Comparison of ENCODE assay signal across 12 cellular contexts in genomic region chr10:62059424-62059913, GRCh38.
A peak's percentile ranks its signal among the peaks of the same experiment; 100 is the strongest.
DNase-seq lines count a peak whose midpoint lies in the region; ATAC-seq and TF ChIP-seq lines count a peak whose summit lies in the region.
"Had no signal": no experiment of that assay in that cellular context is flagged by ENCODE, and none has a peak within 500 bp of the region (broad histone marks: within the 10 kb centered on the region; RNA-seq: fewer than 3 reads in every experiment).

No MANE protein-coding gene starts in this region.

- H3F3A ChIP-seq in PC-9 (ENCODE audit: insufficient read depth, low read depth), result no peaks in the 10 kb centered on the region

- H3K79me2 ChIP-seq in PC-9 (ENCODE audit: low read depth), result no peaks in the 10 kb centered on the region

- DNase-seq in AG10803 (ENCODE audit: low read depth), result peak; percentile 91
- no peak for DNase-seq in HFFc6
- DNase-seq in chondrocyte (ENCODE audit: low spot score), result no peak
- DNase-seq in NCI-H748 (lab: John Stamatoyannopoulos, UW; ENCODE audit: unreplicated experiment), result no peak
- no peak for DNase-seq in SKM-1 (lab: John Stamatoyannopoulos, UW; ENCODE audit: unreplicated experiment)
- DNase-seq in PC-9, result no peak
- DNase-seq: DMS153, NCI-H2081 treated with DMSO at 0.1 percent for 48 hours had no signal

- no TSS peak for BruUV-seq in PC-9 (replicated peaks; lab: Mats Ljungman, UMichigan)

- peak overlapping the region; percentile 66 for H3K27ac Mint-ChIP-seq in HFFc6
- peak overlapping the region; percentile 67 for H3K27ac Mint-ChIP-seq in chondrocyte (ENCODE audit: unreplicated experiment)

- POLR2A ChIA-PET in PC-9 (lab: Charles Lee; ENCODE audit: unreplicated experiment), result no interaction called here

- H3K9me3 Mint-ChIP-seq in HFFc6 (no peaks in the 10 kb centered on the region), chondrocyte (ENCODE audit: low read depth) (no peaks in the 10 kb centered on the region)

- no peak overlapping the region for H2AFZ ChIP-seq in PC-9

- no peaks in the 10 kb centered on the region for H4K20me1 ChIP-seq in PC-9 (ENCODE audit: insufficient read depth)

- H3K9me3 ChIP-seq in mucosa of rectum (ENCODE audit: control insufficient read depth in 2 of 2, low read length in 2 of 2), result no peaks in the 10 kb centered on the region
- no peaks in the 10 kb centered on the region for H3K9me3 ChIP-seq in PC-9 (ENCODE audit: insufficient read depth, low read depth)
- H3K9me3 ChIP-seq: SJSA1 had no signal

- CTCF ChIA-PET in PC-9 (lab: Charles Lee), result no interaction called here

- no peaks in the 10 kb centered on the region; the same call in 1 of the 2 replicates for H3K27me3 Mint-ChIP-seq in HFFc6 (ENCODE audit: insufficient read depth)
- no peaks in the 10 kb centered on the region for H3K27me3 Mint-ChIP-seq in chondrocyte (ENCODE audit: low read depth)

- H3K4me1 Mint-ChIP-seq in HFFc6 (ENCODE audit: low read depth), result peaks cover 100% of the 10 kb centered on the region
- peaks cover 95% of the 10 kb centered on the region for H3K4me1 Mint-ChIP-seq in chondrocyte (ENCODE audit: low read depth)

- H3K4me2 ChIP-seq in PC-9, result no peak overlapping the region

- peaks cover 12 to 26% of the 10 kb centered on the region in 2 donors for H3K4me1 ChIP-seq in mucosa of rectum (ENCODE audit: control insufficient read depth in 2 of 2, insufficient read depth in 2 of 2, low read length in 2 of 2)
- H3K4me1 ChIP-seq in PC-9 (replicated peaks; ENCODE audit: insufficient read depth), result no peaks in the 10 kb centered on the region

- H3K27ac ChIP-seq in mucosa of rectum (ENCODE audit: low read depth in 2 of 2, low read length in 2 of 2) (peak overlapping the region; percentile 12 to 32), PC-9 (no peak overlapping the region)
- H3K27ac ChIP-seq: epithelial cell of prostate, SJSA1 had no signal

- no peaks in the 10 kb centered on the region for H3K27me3 ChIP-seq in mucosa of rectum (ENCODE audit: control insufficient read depth in 2 of 2, insufficient read depth in 2 of 2, low read length in 2 of 2)
- no peaks in the 10 kb centered on the region for H3K27me3 ChIP-seq in PC-9 (ENCODE audit: insufficient read depth, low read depth)
- H3K27me3 ChIP-seq: SJSA1 had no signal

- no peaks in the 10 kb centered on the region for H3K9me2 ChIP-seq in PC-9 (ENCODE audit: insufficient read depth)

- no peak overlapping the region for H3K9ac ChIP-seq in mucosa of rectum (ENCODE audit: low read depth in 1 of 2, low read length in 2 of 2)

- ATAC-seq in GM21619 (IDR thresholded peaks at IDR 0.05; ENCODE audit: unreplicated experiment), result no peak

- TF ChIP-seq CTCF in AG10803 (conservative IDR thresholded peaks at IDR 0.05; ENCODE audit: low read length) (no peak), HFFc6 (IDR thresholded peaks at IDR 0.05) (no peak), chondrocyte (IDR thresholded peaks at IDR 0.05) (no peak), PC-9 (conservative IDR thresholded peaks at IDR 0.05) (no peak)

- H3K36me3 Mint-ChIP-seq in HFFc6 (ENCODE audit: low read depth) (peaks cover 95% of the 10 kb centered on the region), chondrocyte (ENCODE audit: low read depth) (peaks cover 59% of the 10 kb centered on the region)

- peaks cover 7 to 14% of the 10 kb centered on the region in 2 donors for H3K36me3 ChIP-seq in mucosa of rectum (ENCODE audit: control insufficient read depth in 2 of 2, insufficient read depth in 2 of 2, low read length in 2 of 2)
- H3K36me3 ChIP-seq in PC-9 (ENCODE audit: low read depth), result 0 out of 2 replicates have a peak, but pooled peaks cover 9% of the 10 kb centered on the region

- H3K4me3 ChIP-seq in AG10803 (ENCODE audit: low read length), result no peak overlapping the region
- peak overlapping the region; percentile 3 to 4 for H3K4me3 ChIP-seq in mucosa of rectum (ENCODE audit: low read length in 2 of 2)
- H3K4me3 ChIP-seq in PC-9, result no peak overlapping the region
- H3K4me3 ChIP-seq: SJSA1 had no signal

- H3K4me3 Mint-ChIP-seq in HFFc6, result peak overlapping the region; percentile 28
- no peak overlapping the region for H3K4me3 Mint-ChIP-seq in chondrocyte (ENCODE audit: unreplicated experiment)

- intact Hi-C loops in PC-9 (cut with micrococcal nuclease; ENCODE audit: unreplicated experiment), result no loop called here

Comparison
In these comparisons a context has a peak if more than half of its experiments do, and no peak if none do; other contexts are left out.
1. H3K4me3 ChIP-seq: peak in mucosa of rectum (2 of 2); none in AG10803 (single experiment) and PC-9 (single experiment).